12 cellular contexts compared by ENCODE assay signal in the genomic region with DNA sequence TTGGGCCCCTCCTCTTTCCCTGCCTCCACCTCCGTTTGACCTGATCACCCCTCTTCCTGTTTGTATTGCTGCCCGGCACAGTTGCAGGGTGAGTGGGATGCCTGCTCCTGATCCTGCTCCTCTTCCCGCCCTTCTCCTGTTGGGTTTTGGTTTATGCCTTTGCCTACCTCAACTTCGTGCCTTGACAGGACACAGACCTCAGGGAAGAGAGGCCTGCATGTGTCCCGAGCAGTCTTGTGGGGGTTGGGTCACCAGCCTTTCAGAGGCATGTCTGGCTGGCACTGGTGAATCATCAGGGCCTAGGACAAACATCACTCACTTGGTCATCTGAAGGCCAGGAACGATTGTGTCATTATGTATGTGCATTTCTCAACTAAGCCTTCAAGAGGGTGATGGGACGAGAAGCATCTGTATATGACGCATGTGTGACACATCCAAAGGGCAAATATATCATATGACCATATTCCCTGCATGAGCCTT. TPM values are rescaled to one million over a fixed set of nuclear protein-coding genes. Genes with fewer than 3 reads are reported as not detected.
A peak's percentile ranks its signal among the peaks of the same experiment; 100 is the strongest.
DNase-seq lines count a peak whose midpoint lies in the region; ATAC-seq and TF ChIP-seq lines count a peak whose summit lies in the region.
"Had no signal": no experiment of that assay in that cellular context is flagged by ENCODE, and none has a peak within 500 bp of the region (broad histone marks: within the 10 kb centered on the region; RNA-seq: fewer than 3 reads in every experiment).

No MANE protein-coding gene starts in this region.

- DNase-seq in MCF 10A (ENCODE audit: unreplicated experiment) (peak; percentile 99), breast epithelium (ENCODE audit: low spot score in 2 of 2) (no peak), T1000 (lab: John Stamatoyannopoulos, UW) (peak; percentile 82), foreskin keratinocyte (peak in 1 of 2 donors; percentile 23), tibial artery (peak; percentile 57 to 87), hypothalamus (lab: John Stamatoyannopoulos, UW) (no peak), COLO668 (lab: John Stamatoyannopoulos, UW; ENCODE audit: unreplicated experiment) (no peak), globus pallidus (ENCODE audit: low spot score) (no peak)
- DNase-seq: activated CD4-positive, alpha-beta memory T cell treated with anti-CD3 and anti-CD28 coated beads for 36 hours; body of pancreas; NCI-H187 had no signal

- CTCF ChIA-PET in MCF 10A (lab: Yijun Ruan, JAX), result no interaction called here

- H3K36me3 ChIP-seq in breast epithelium, result no peaks in the 10 kb centered on the region
- H3K36me3 ChIP-seq in tibial artery, result no peaks in the 10 kb centered on the region

- peaks cover 22% of the 10 kb centered on the region for H3K4me1 Mint-ChIP-seq in MCF 10A (ENCODE audit: insufficient read depth, unreplicated experiment)

- peak overlapping the region; percentile 43 for H3K4me3 Mint-ChIP-seq in MCF 10A (ENCODE audit: unreplicated experiment)
- H3K4me3 Mint-ChIP-seq: activated CD4-positive, alpha-beta memory T cell treated with anti-CD3 and anti-CD28 coated beads for 36 hours had no signal

- no TSS peak for BruUV-seq in MCF 10A (replicated peaks; lab: Mats Ljungman, UMichigan)

- TF ChIP-seq POLR2A in breast epithelium (IDR thresholded peaks at IDR 0.05), result no peak

- peaks cover 0 to 6% of the 10 kb centered on the region in 2 donors for H3K9me3 ChIP-seq in breast epithelium
- no peaks in the 10 kb centered on the region for H3K9me3 ChIP-seq in tibial artery
- H3K9me3 ChIP-seq: body of pancreas had no signal

- H3K4me1 ChIP-seq in breast epithelium, result no peaks in the 10 kb centered on the region
- no peaks in the 10 kb centered on the region for H3K4me1 ChIP-seq in foreskin keratinocyte
- H3K4me1 ChIP-seq in tibial artery, result peaks cover 0 to 49% (median 17%) of the 10 kb centered on the region in 4 donors

- TF ChIP-seq CTCF in MCF 10A (IDR thresholded peaks at IDR 0.05; ENCODE audit: unreplicated experiment), result no peak
- TF ChIP-seq CTCF in breast epithelium (IDR thresholded peaks at IDR 0.05), result no peak
- no peak for TF ChIP-seq CTCF in foreskin keratinocyte (conservative IDR thresholded peaks at IDR 0.05)
- TF ChIP-seq CTCF in tibial artery (IDR thresholded peaks at IDR 0.05), result no peak

- peaks cover 5% of the 10 kb centered on the region for H3K36me3 Mint-ChIP-seq in MCF 10A (ENCODE audit: insufficient read depth, unreplicated experiment)
- H3K36me3 Mint-ChIP-seq: activated CD4-positive, alpha-beta memory T cell treated with anti-CD3 and anti-CD28 coated beads for 36 hours had no signal

- POLR2A ChIA-PET in MCF 10A (lab: Yijun Ruan, JAX), result interaction anchor here (1.2 kb wide), 1 partner anchor 38 kb away, joined by 3 read pairs; no protein-coding TSS in a partner anchor

- H3K27me3 ChIP-seq in breast epithelium (peaks cover 0 to 6% of the 10 kb centered on the region in 2 donors), foreskin keratinocyte (no peaks in the 10 kb centered on the region), tibial artery (no peaks in the 10 kb centered on the region)
- H3K27me3 ChIP-seq: body of pancreas had no signal

- peak overlapping the region; percentile 89 for H3K27ac Mint-ChIP-seq in MCF 10A (ENCODE audit: low read depth, unreplicated experiment)
- H3K27ac Mint-ChIP-seq: activated CD4-positive, alpha-beta memory T cell treated with anti-CD3 and anti-CD28 coated beads for 36 hours had no signal

- H3K27ac ChIP-seq in breast epithelium (no peak overlapping the region), foreskin keratinocyte (no peak overlapping the region), tibial artery (peak overlapping the region; percentile 63 to 74)
- H3K27ac ChIP-seq: body of pancreas had no signal

- H3K9me3 Mint-ChIP-seq in MCF 10A (ENCODE audit: unreplicated experiment), result no peaks in the 10 kb centered on the region
- H3K9me3 Mint-ChIP-seq: activated CD4-positive, alpha-beta memory T cell treated with anti-CD3 and anti-CD28 coated beads for 36 hours had no signal

- peak; percentile 23 for ATAC-seq in foreskin keratinocyte
- ATAC-seq: body of pancreas, Right ventricle myocardium inferior had no signal

- intact Hi-C loops in MCF 10A (cut with micrococcal nuclease), result no loop called here
- intact Hi-C loops in breast epithelium (cut with DNase I; ENCODE audit: low total_unique reads), result no loop called here
- intact Hi-C loops in tibial artery (cut with DNase I; ENCODE audit: low total_unique reads), result no loop called here

- H3K27me3 Mint-ChIP-seq in MCF 10A (ENCODE audit: insufficient read depth, unreplicated experiment), result no peaks in the 10 kb centered on the region

- H3K4me3 ChIP-seq in breast epithelium, result no peak overlapping the region
- H3K4me3 ChIP-seq in tibial artery, result no peak overlapping the region
- H3K4me3 ChIP-seq: body of pancreas had no signal

RNA-seq across cellular contexts. Expression of a gene that starts 56.9 kb away (rescaled TPM):
- 0.84 and 1.1 TPM in 2 replicates for total RNA-seq in MCF 10A (2022)
- total RNA-seq in breast epithelium, result 10 to 100 TPM in 1 of 3 donors, 1 to 10 TPM in 2; 1.9 to 44.2 (median 2.0) TPM
- not detected in 2 replicates for total RNA-seq in foreskin keratinocyte
- not detected in 2 replicates for polyA plus RNA-seq in foreskin keratinocyte

Comparison
In these comparisons a context has a peak if more than half of its experiments do, and no peak if none do; other contexts are left out.
1. DNase-seq: peak in MCF 10A (single experiment), T1000 (single experiment) and tibial artery (2 of 2); none in breast epithelium (0 of 2), hypothalamus (0 of 51), COLO668 (single experiment) and globus pallidus (single experiment).
2. H3K27ac ChIP-seq: peak in tibial artery (2 of 2); none in breast epithelium (0 of 2) and foreskin keratinocyte (single experiment).